8 cellular contexts compared by ENCODE assay signal in genomic region chr3:46948830-46949671, GRCh38. TPM values are rescaled to one million over a fixed set of nuclear protein-coding genes. Genes with fewer than 3 reads are reported as not detected.
DNase-seq lines count a peak whose midpoint lies in the region; ATAC-seq and TF ChIP-seq lines count a peak whose summit lies in the region.

No MANE protein-coding gene starts in this region.

- peak; percentile 43 for ATAC-seq in GM19467 (IDR thresholded peaks at IDR 0.05; ENCODE audit: unreplicated experiment)
- ATAC-seq in stimulated activated naive B cell treated with anti-CD40 and anti-IgM and Interleukin-4, amounts not matched to agents 10 μg/mL and 1 μg/mL and 100 μg/mL, for 72 hours (replicated peaks) = peak; percentile 23 to 40
- no peak for ATAC-seq in activated CD4-positive, CD25-positive, alpha-beta regulatory T cell treated with anti-CD3 and anti-CD28 coated beads, Interleukin-2, amount 50 U/mL, for 24 hours

- peaks cover 85% of the 10 kb centered on the region for H3K4me1 Mint-ChIP-seq in CD14-positive monocyte
- peaks cover 44% of the 10 kb centered on the region for H3K4me1 Mint-ChIP-seq in glutamatergic neuron (ENCODE audit: low read depth, unreplicated experiment)
- peaks cover 75 to 97% of the 10 kb centered on the region in 2 donors for H3K4me1 Mint-ChIP-seq in stimulated activated naive B cell treated with anti-CD40 and anti-IgM and Interleukin-4, amounts not matched to agents 10 μg/mL and 1 μg/mL and 100 μg/mL, for 72 hours

- H3K27me3 Mint-ChIP-seq in CD14-positive monocyte (ENCODE audit: low read depth in 3 of 3) = no peaks in the 10 kb centered on the region
- H3K27me3 Mint-ChIP-seq in glutamatergic neuron (ENCODE audit: unreplicated experiment) = peaks cover 3% of the 10 kb centered on the region
- H3K27me3 Mint-ChIP-seq in stimulated activated naive B cell treated with anti-CD40 and anti-IgM and Interleukin-4, amounts not matched to agents 10 μg/mL and 1 μg/mL and 100 μg/mL, for 72 hours = no peaks in the 10 kb centered on the region

- H3K36me3 Mint-ChIP-seq in CD14-positive monocyte (peaks cover 45 to 49% of the 10 kb centered on the region in 2 donors), glutamatergic neuron (ENCODE audit: unreplicated experiment) (peaks cover 11% of the 10 kb centered on the region)
- H3K36me3 Mint-ChIP-seq in stimulated activated naive B cell treated with anti-CD40 and anti-IgM and Interleukin-4, amounts not matched to agents 10 μg/mL and 1 μg/mL and 100 μg/mL, for 72 hours = peaks cover 40 to 67% of the 10 kb centered on the region in 2 donors

- H3K27ac Mint-ChIP-seq in CD14-positive monocyte (peak overlapping the region; percentile 94 to 99 (median 97)), glutamatergic neuron (ENCODE audit: unreplicated experiment) (peak overlapping the region; percentile 70)
- H3K27ac Mint-ChIP-seq in stimulated activated naive B cell treated with anti-CD40 and anti-IgM and Interleukin-4, amounts not matched to agents 10 μg/mL and 1 μg/mL and 100 μg/mL, for 72 hours = peak overlapping the region; percentile 65

- H3K9me3 Mint-ChIP-seq in CD14-positive monocyte = peaks cover 0 to 2% (median 0%) of the 10 kb centered on the region in 7 donors
- H3K9me3 Mint-ChIP-seq in glutamatergic neuron (ENCODE audit: unreplicated experiment) = peaks cover 15% of the 10 kb centered on the region
- no peaks in the 10 kb centered on the region for H3K9me3 Mint-ChIP-seq in stimulated activated naive B cell treated with anti-CD40 and anti-IgM and Interleukin-4, amounts not matched to agents 10 μg/mL and 1 μg/mL and 100 μg/mL, for 72 hours

- DNase-seq in CD14-positive monocyte (ENCODE audit: low spot score) (peak; percentile 85), RPMI7951 (ENCODE audit: low read depth) (peak; percentile 38), glutamatergic neuron (peak; percentile 10), COR-L47 (lab: John Stamatoyannopoulos, UW) (no peak), retina (no peak)
- no peak for DNase-seq in stimulated activated naive B cell treated with anti-CD40 and anti-IgM and Interleukin-4, amounts not matched to agents 10 μg/mL and 1 μg/mL and 100 μg/mL, for 72 hours

- H3K4me3 Mint-ChIP-seq in CD14-positive monocyte (peak overlapping the region; percentile 70 to 87), glutamatergic neuron (ENCODE audit: unreplicated experiment) (no peak overlapping the region)
- peak overlapping the region; percentile 50 to 57 for H3K4me3 Mint-ChIP-seq in stimulated activated naive B cell treated with anti-CD40 and anti-IgM and Interleukin-4, amounts not matched to agents 10 μg/mL and 1 μg/mL and 100 μg/mL, for 72 hours

- no peak for TF ChIP-seq CTCF in CD14-positive monocyte (IDR thresholded peaks at IDR 0.05)
- no peak for TF ChIP-seq CTCF in glutamatergic neuron (IDR thresholded peaks at IDR 0.05; ENCODE audit: partially characterized antibody, unreplicated experiment)

- intact Hi-C loops in CD14-positive monocyte (cut with micrococcal nuclease) = loop anchor here in 1 of 2 donors (1.0 kb wide), 1 partner anchor 19 kb away; no protein-coding TSS in a partner anchor

RNA-seq across cellular contexts. Expression of gene CCDC12, which starts 27.5 kb away (rescaled TPM):
- polyA plus RNA-seq in CD14-positive monocyte = 10 to 100 TPM; 50.1 to 55.8 TPM
- total RNA-seq in RPMI7951 (2014; rRNA removed; shearing (Covaris generic)) = 32.1 and 48.9 TPM in 2 replicates
- 41.4 TPM for total RNA-seq in glutamatergic neuron (ENCODE audit: unreplicated experiment)

RNA-seq across cellular contexts. Expression of gene NBEAL2, which starts 30.4 kb away (rescaled TPM):
- polyA plus RNA-seq in CD14-positive monocyte = 10 to 100 TPM; 10.4 to 17.3 TPM
- total RNA-seq in RPMI7951 (2014; rRNA removed; shearing (Covaris generic)) = 4.1 and 6.1 TPM in 2 replicates
- 38.0 TPM for total RNA-seq in glutamatergic neuron (ENCODE audit: unreplicated experiment)

Comparison
In these comparisons a context has a peak if more than half of its experiments do, and no peak if none do; other contexts are left out.
1. DNase-seq: peak in CD14-positive monocyte (single experiment), RPMI7951 (single experiment) and glutamatergic neuron (single experiment); none in stimulated activated naive B cell treated with anti-CD40 and anti-IgM and Interleukin-4, amounts not matched to agents 10 μg/mL and 1 μg/mL and 100 μg/mL, for 72 hours (single experiment), COR-L47 (single experiment) and retina (single experiment).
2. ATAC-seq: peak in GM19467 (single experiment) and stimulated activated naive B cell treated with anti-CD40 and anti-IgM and Interleukin-4, amounts not matched to agents 10 μg/mL and 1 μg/mL and 100 μg/mL, for 72 hours (2 of 2); none in activated CD4-positive, CD25-positive, alpha-beta regulatory T cell treated with anti-CD3 and anti-CD28 coated beads, Interleukin-2, amount 50 U/mL, for 24 hours (0 of 2).
3. Peak in every context shown above with its lines, with median percentiles within 50 percentile points of each other: H3K27ac Mint-ChIP-seq.